In the genomic region with DNA sequence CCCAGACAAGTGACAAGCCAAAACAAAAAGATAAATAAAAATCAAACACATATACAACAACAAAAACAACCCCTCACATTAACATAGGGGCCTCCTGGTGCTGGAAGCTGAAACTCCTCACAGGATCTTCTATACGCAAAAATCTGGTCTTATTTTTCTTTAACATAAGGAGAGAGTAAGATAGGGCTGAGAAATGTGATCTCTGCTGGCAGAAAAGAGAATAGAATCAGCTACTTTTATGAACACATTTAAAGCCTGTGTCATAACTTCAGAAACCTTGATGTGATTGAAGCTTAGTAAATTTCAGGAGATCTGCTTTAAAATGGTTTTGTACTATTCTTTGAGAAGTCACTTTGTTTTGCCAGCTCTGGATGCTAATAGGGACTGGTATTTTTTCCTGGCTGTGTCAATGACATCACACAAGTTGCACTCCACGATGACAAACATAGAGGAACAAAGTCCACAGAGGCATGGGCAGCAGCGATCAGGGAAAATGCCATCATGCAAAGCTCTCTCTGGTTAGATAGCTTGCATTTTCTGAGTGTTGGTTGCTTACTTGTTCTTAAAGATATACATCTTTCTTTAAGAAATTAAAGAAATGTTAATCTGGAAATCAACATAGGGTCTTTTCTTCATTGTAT, we compare ENCODE assay signal across 19 cellular contexts.
DNase-seq lines count a peak whose midpoint lies in the region; ATAC-seq and TF ChIP-seq lines count a peak whose summit lies in the region.
"Had no signal": no experiment of that assay in that cellular context is flagged by ENCODE, and none has a peak within 500 bp of the region (broad histone marks: within the 10 kb centered on the region; RNA-seq: fewer than 3 reads in every experiment).

No MANE protein-coding gene starts in this region.

- no peaks in the 10 kb centered on the region for H3K36me3 ChIP-seq in transverse colon
- H3K36me3 ChIP-seq: upper lobe of left lung, WERI-Rb-1 had no signal

- H3K4me1 ChIP-seq in transverse colon = peaks cover 0 to 5% (median 0%) of the 10 kb centered on the region in 4 donors
- H3K4me1 ChIP-seq: upper lobe of left lung had no signal

- intact Hi-C loops in transverse colon (cut with DNase I; ENCODE audit: low total_unique reads) = no loop called here

- TF ChIP-seq CTCF in transverse colon (IDR thresholded peaks at IDR 0.05) = peak in 1 of 5 experiments; percentile 34

- H3K4me3 ChIP-seq in transverse colon = no peak overlapping the region
- H3K4me3 ChIP-seq: upper lobe of left lung had no signal

- no peak for ATAC-seq in GM21515 (IDR thresholded peaks at IDR 0.05; ENCODE audit: unreplicated experiment)
- ATAC-seq: activated CD8-positive, alpha-beta T cell treated with anti-CD3 and anti-CD28 coated beads for 36 hours; left cardiac atrium; T-cell had no signal

- in situ Hi-C loops in transverse colon (cut with MboI; ENCODE audit: low pct_ligation_motif_present in 1 of 4, low pct_unique_long_range_greater_than_20kb in 1 of 4, low sequenced_read_pairs in 3 of 4) = loop anchor here (10.0 to 25.0 kb wide), 4 partner anchors 254 to 761 kb away; partner anchors contain the start of gene SP8 (in 3 of the 4)

- no peak for TF ChIP-seq POLR2A in transverse colon (IDR thresholded peaks at IDR 0.05)

- no peaks in the 10 kb centered on the region for H3K9me3 ChIP-seq in transverse colon
- H3K9me3 ChIP-seq: upper lobe of left lung had no signal

- 22 to 32% methylated on average over 3 of the region's 3 CpGs for WGBS in transverse colon (ENCODE audit: low coverage in 1 of 2), 2 donors

- H3K27ac ChIP-seq in transverse colon = no peak overlapping the region
- H3K27ac ChIP-seq: upper lobe of left lung, WERI-Rb-1 had no signal

- TF ChIP-seq EP300 in transverse colon (IDR thresholded peaks at IDR 0.05; ENCODE audit: low read depth) = no peak

- DNase-seq in NCI-H1417 (lab: John Stamatoyannopoulos, UW) (peak in 2 of 3 experiments; percentile 16 to 74), NCI-H1417 treated with DMSO at 0.1 percent for 48 hours (lab: John Stamatoyannopoulos, UW) (no peak), NCI-H69 (lab: John Stamatoyannopoulos, UW) (peak; percentile 89), left kidney (ENCODE audit: low read depth, low spot score) (peak; percentile 25), transverse colon (peak; percentile 25), MV-4-11 (lab: John Stamatoyannopoulos, UW) (no peak)
- DNase-seq in activated T-cell treated with anti-CD3 and anti-CD28 coated beads, Interleukin-2, amount 50 U/mL, for 48 hours = no peak
- DNase-seq: activated CD8-positive, alpha-beta T cell treated with anti-CD3 and anti-CD28 coated beads for 36 hours; C1 segment of cervical spinal cord; Kasumi-1; left cardiac atrium; NCI-H187 treated with DMSO at 0.1 percent for 48 hours; NCI-H82; stimulated activated CD4-positive, alpha-beta T cell treated with anti-CD3 and anti-CD28 coated beads, Interleukin-12 subunit alpha, Interleukin-12 subunit beta, amount 100 ng/mL, for 4 hours; stimulated activated naive CD4-positive, alpha-beta T cell treated with Interleukin-2 at 50 U/mL for 16 hours; T-cell; upper lobe of left lung; WERI-Rb-1 had no signal

- peaks cover 64% of the 10 kb centered on the region for H3K27me3 ChIP-seq in transverse colon

Comparison
In these comparisons a context has a peak if more than half of its experiments do, and no peak if none do; other contexts are left out.
1. DNase-seq: peak in NCI-H1417 (2 of 3), NCI-H69 (single experiment), left kidney (single experiment) and transverse colon (single experiment); none in NCI-H1417 treated with DMSO at 0.1 percent for 48 hours (single experiment), MV-4-11 (single experiment) and activated T-cell treated with anti-CD3 and anti-CD28 coated beads, Interleukin-2, amount 50 U/mL, for 48 hours (0 of 2).